Comparison of ENCODE assay signal across 9 cellular contexts in genomic region chr1:31010081-31010989, GRCh38. TPM values are rescaled to one million over a fixed set of nuclear protein-coding genes. Genes with fewer than 3 reads are reported as not detected.
DNase-seq lines count a peak whose midpoint lies in the region; ATAC-seq and TF ChIP-seq lines count a peak whose summit lies in the region.
"Had no signal": no experiment of that assay in that cellular context is flagged by ENCODE, and none has a peak within 500 bp of the region (broad histone marks: within the 10 kb centered on the region; RNA-seq: fewer than 3 reads in every experiment).

No MANE protein-coding gene starts in this region.

- no peak for TF ChIP-seq CTCF in uterus (IDR thresholded peaks at IDR 0.05)

- H4K91ac ChIP-seq in trophoblast cell (ENCODE audit: low read depth, low read length): no peak overlapping the region

- no peak overlapping the region for H4K12ac ChIP-seq in trophoblast cell (ENCODE audit: low read depth, low read length)

- H3K14ac ChIP-seq in trophoblast cell (ENCODE audit: low read length): no peak overlapping the region

- DNase-seq in trophoblast cell: no peak
- DNase-seq in uterus: no peak
- no peak for DNase-seq in cerebellar cortex (ENCODE audit: low spot score)
- DNase-seq in D341Med (ENCODE audit: low spot score): no peak
- no peak for DNase-seq in germinal center (ENCODE audit: low spot score)
- DNase-seq: activated CD8-positive, alpha-beta memory T cell treated with anti-CD3 and anti-CD28 coated beads, Interleukin-2, amount 50 U/mL, for 4 hours had no signal

- H3K4me1 Mint-ChIP-seq in activated naive CD4-positive, alpha-beta T cell treated with anti-CD3 and anti-CD28 coated beads, Interleukin-2, amount 50 U/mL, for 24 hours: peaks cover 67% of the 10 kb centered on the region

- peaks cover 5% of the 10 kb centered on the region for H3K79me1 ChIP-seq in trophoblast cell (ENCODE audit: low read length)

- H2BK12ac ChIP-seq in trophoblast cell (ENCODE audit: low read length): no peak overlapping the region

- H3K9ac ChIP-seq in trophoblast cell (ENCODE audit: low read length): no peak overlapping the region

- H2BK5ac ChIP-seq in trophoblast cell (ENCODE audit: low read depth, low read length, poor library complexity): no peak overlapping the region

- no peak overlapping the region for H4K8ac ChIP-seq in trophoblast cell (ENCODE audit: low read depth, low read length)

- no peak overlapping the region for H3K4me3 ChIP-seq in trophoblast cell (ENCODE audit: low read depth, low read length)
- H3K4me3 ChIP-seq in uterus: no peak overlapping the region

- H3K27me3 Mint-ChIP-seq in activated naive CD4-positive, alpha-beta T cell treated with anti-CD3 and anti-CD28 coated beads, Interleukin-2, amount 50 U/mL, for 24 hours: no peaks in the 10 kb centered on the region

- H3K27ac Mint-ChIP-seq in activated naive CD4-positive, alpha-beta T cell treated with anti-CD3 and anti-CD28 coated beads, Interleukin-2, amount 50 U/mL, for 24 hours: peak overlapping the region; percentile 84

- no peak overlapping the region for H2BK120ac ChIP-seq in trophoblast cell (ENCODE audit: insufficient read depth, low read length, poor library complexity)

- H3K36me3 ChIP-seq in trophoblast cell (ENCODE audit: control insufficient read depth in 1 of 2, insufficient read depth in 2 of 2, low read length in 2 of 2): peaks cover 2 to 5% of the 10 kb centered on the region in 2 experiments
- no peaks in the 10 kb centered on the region for H3K36me3 ChIP-seq in uterus

- H3K18ac ChIP-seq in trophoblast cell (ENCODE audit: low read length): no peak overlapping the region

- H3K9me3 ChIP-seq in trophoblast cell (ENCODE audit: insufficient read depth, low read depth, low read length): no peaks in the 10 kb centered on the region
- H3K9me3 ChIP-seq in uterus: no peaks in the 10 kb centered on the region

- H2AFZ ChIP-seq in trophoblast cell (ENCODE audit: insufficient read depth, low read length, poor library complexity): no peak overlapping the region

- peaks cover 10% of the 10 kb centered on the region for H3K36me3 Mint-ChIP-seq in activated naive CD4-positive, alpha-beta T cell treated with anti-CD3 and anti-CD28 coated beads, Interleukin-2, amount 50 U/mL, for 24 hours

- ATAC-seq in GM18511 (IDR thresholded peaks at IDR 0.05; ENCODE audit: unreplicated experiment): peak; percentile 74
- peak; percentile 56 for ATAC-seq in HG02642 (IDR thresholded peaks at IDR 0.05; ENCODE audit: poor library complexity, unreplicated experiment)

- peak overlapping the region; percentile 6 for H3K4me3 Mint-ChIP-seq in activated naive CD4-positive, alpha-beta T cell treated with anti-CD3 and anti-CD28 coated beads, Interleukin-2, amount 50 U/mL, for 24 hours

- no CpG with 5 or more reads among the region's 6 CpGs for WGBS in trophoblast cell (ENCODE audit: extremely low coverage, insufficient coverage, insufficient read length)

- no peaks in the 10 kb centered on the region for H3K9me3 Mint-ChIP-seq in activated naive CD4-positive, alpha-beta T cell treated with anti-CD3 and anti-CD28 coated beads, Interleukin-2, amount 50 U/mL, for 24 hours

- H3K4me1 ChIP-seq in trophoblast cell (ENCODE audit: control insufficient read depth in 1 of 2, insufficient read depth in 2 of 2, low read length in 2 of 2): peaks cover 20 to 21% of the 10 kb centered on the region in 2 experiments
- peaks cover 3% of the 10 kb centered on the region in 2 donors for H3K4me1 ChIP-seq in uterus

- H3K27me3 ChIP-seq in trophoblast cell (ENCODE audit: insufficient read depth, low read length): no peaks in the 10 kb centered on the region
- H3K27me3 ChIP-seq in uterus: no peaks in the 10 kb centered on the region

- no peak for TF ChIP-seq POLR2A in uterus (IDR thresholded peaks at IDR 0.05)

- H3K79me2 ChIP-seq in trophoblast cell (ENCODE audit: control insufficient read depth, insufficient read depth, low read length, poor library complexity): peaks cover 13% of the 10 kb centered on the region

- H3K4ac ChIP-seq in trophoblast cell (ENCODE audit: low read depth, low read length): peak overlapping the region; percentile 47

- no peak overlapping the region for H2AK5ac ChIP-seq in trophoblast cell (ENCODE audit: low read length)

- H3K4me2 ChIP-seq in trophoblast cell (ENCODE audit: low read length): no peak overlapping the region

- peak overlapping the region; percentile 7 for H3K27ac ChIP-seq in trophoblast cell (ENCODE audit: low read depth, low read length)
- H3K27ac ChIP-seq in uterus: no peak overlapping the region

- no peak overlapping the region for H3K23ac ChIP-seq in trophoblast cell (ENCODE audit: low read length)

- intact Hi-C loops in uterus (cut with DNase I; ENCODE audit: low total_unique reads): no loop called here

RNA-seq across cellular contexts. Expression of gene PUM1, which starts 55.2 kb away (rescaled TPM):
- 74.9 and 83.2 TPM in 2 replicates for polyA plus RNA-seq in trophoblast cell (2013)
- total RNA-seq in uterus: 100 to 1,000 TPM in 2 of 4 donors, 10 to 100 TPM in 2; 42.9 to 152 (median 113) TPM
